In the genomic region with DNA sequence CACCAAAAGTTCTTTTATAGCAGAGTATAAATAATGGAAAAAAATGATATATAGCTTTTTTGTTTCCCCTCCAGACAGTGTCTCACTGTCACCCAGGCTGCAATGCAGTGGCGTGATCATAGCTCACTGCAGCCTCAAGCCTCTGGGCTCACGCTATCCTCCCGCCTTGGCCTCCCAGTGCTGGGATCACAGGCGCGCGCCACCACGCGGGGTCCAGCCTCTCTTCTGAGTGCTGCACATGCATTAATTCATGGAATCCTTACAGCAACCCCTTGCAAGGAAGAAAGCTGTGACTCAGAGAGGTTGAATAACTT, we compare ENCODE assay signal across 2 cellular contexts.
A peak's percentile ranks its signal among the peaks of the same experiment; 100 is the strongest.
TF ChIP-seq lines count a peak whose summit lies in the region.

No MANE protein-coding gene starts in this region.

TF ChIP-seq in GM12878, 131 proteins besides CTCF, POLR2A, EP300 and RAD21:
- TF ChIP-seq ASH2L (IDR thresholded peaks at IDR 0.05; ENCODE audit: borderline replicate concordance, low read depth) (no peak), POU2F2 (IDR thresholded peaks at IDR 0.05; ENCODE audit: borderline replicate concordance, low read depth, low read length) (no peak), NFIC (IDR thresholded peaks at IDR 0.05; ENCODE audit: low read depth, low read length) (no peak), YY1 (IDR thresholded peaks at IDR 0.05; ENCODE audit: low read depth, low read length) (no peak)
- TF ChIP-seq, protein P1, sequence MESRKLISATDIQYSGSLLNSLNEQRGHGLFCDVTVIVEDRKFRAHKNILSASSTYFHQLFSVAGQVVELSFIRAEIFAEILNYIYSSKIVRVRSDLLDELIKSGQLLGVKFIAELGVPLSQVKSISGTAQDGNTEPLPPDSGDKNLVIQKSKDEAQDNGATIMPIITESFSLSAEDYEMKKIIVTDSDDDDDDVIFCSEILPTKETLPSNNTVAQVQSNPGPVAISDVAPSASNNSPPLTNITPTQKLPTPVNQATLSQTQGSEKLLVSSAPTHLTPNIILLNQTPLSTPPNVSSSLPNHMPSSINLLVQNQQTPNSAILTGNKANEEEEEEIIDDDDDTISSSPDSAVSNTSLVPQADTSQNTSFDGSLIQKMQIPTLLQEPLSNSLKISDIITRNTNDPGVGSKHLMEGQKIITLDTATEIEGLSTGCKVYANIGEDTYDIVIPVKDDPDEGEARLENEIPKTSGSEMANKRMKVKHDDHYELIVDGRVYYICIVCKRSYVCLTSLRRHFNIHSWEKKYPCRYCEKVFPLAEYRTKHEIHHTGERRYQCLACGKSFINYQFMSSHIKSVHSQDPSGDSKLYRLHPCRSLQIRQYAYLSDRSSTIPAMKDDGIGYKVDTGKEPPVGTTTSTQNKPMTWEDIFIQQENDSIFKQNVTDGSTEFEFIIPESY (IDR thresholded peaks at IDR 0.05): 0 out of 2 replicates have a peak, but pooled peaks have one; percentile 45

TF ChIP-seq in liver, 16 proteins besides CTCF, POLR2A, EP300 and RAD21:
- TF ChIP-seq JUND (IDR thresholded peaks at IDR 0.05) (no peak), SP1 (IDR thresholded peaks at IDR 0.05) (no peak), NR2F2 (IDR thresholded peaks at IDR 0.05) (no peak), HNF4A (conservative IDR thresholded peaks at IDR 0.05) (no peak), TAF1 (conservative IDR thresholded peaks at IDR 0.05) (no peak), EGR1 (IDR thresholded peaks at IDR 0.05; ENCODE audit: low read depth in 2 of 2) (no peak)
- TF ChIP-seq, protein P2, sequence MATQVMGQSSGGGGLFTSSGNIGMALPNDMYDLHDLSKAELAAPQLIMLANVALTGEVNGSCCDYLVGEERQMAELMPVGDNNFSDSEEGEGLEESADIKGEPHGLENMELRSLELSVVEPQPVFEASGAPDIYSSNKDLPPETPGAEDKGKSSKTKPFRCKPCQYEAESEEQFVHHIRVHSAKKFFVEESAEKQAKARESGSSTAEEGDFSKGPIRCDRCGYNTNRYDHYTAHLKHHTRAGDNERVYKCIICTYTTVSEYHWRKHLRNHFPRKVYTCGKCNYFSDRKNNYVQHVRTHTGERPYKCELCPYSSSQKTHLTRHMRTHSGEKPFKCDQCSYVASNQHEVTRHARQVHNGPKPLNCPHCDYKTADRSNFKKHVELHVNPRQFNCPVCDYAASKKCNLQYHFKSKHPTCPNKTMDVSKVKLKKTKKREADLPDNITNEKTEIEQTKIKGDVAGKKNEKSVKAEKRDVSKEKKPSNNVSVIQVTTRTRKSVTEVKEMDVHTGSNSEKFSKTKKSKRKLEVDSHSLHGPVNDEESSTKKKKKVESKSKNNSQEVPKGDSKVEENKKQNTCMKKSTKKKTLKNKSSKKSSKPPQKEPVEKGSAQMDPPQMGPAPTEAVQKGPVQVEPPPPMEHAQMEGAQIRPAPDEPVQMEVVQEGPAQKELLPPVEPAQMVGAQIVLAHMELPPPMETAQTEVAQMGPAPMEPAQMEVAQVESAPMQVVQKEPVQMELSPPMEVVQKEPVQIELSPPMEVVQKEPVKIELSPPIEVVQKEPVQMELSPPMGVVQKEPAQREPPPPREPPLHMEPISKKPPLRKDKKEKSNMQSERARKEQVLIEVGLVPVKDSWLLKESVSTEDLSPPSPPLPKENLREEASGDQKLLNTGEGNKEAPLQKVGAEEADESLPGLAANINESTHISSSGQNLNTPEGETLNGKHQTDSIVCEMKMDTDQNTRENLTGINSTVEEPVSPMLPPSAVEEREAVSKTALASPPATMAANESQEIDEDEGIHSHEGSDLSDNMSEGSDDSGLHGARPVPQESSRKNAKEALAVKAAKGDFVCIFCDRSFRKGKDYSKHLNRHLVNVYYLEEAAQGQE (IDR thresholded peaks at IDR 0.05): no peak
- TF ChIP-seq, protein P3, sequence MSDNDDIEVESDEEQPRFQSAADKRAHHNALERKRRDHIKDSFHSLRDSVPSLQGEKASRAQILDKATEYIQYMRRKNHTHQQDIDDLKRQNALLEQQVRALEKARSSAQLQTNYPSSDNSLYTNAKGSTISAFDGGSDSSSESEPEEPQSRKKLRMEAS (IDR thresholded peaks at IDR 0.05): no peak
- TF ChIP-seq, protein P1 (IDR thresholded peaks at IDR 0.05): no peak
- TF ChIP-seq, protein P4, sequence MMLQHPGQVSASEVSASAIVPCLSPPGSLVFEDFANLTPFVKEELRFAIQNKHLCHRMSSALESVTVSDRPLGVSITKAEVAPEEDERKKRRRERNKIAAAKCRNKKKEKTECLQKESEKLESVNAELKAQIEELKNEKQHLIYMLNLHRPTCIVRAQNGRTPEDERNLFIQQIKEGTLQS (IDR thresholded peaks at IDR 0.05): no peak
